ENCODE assay signal across 8 cellular contexts in the genomic region with DNA sequence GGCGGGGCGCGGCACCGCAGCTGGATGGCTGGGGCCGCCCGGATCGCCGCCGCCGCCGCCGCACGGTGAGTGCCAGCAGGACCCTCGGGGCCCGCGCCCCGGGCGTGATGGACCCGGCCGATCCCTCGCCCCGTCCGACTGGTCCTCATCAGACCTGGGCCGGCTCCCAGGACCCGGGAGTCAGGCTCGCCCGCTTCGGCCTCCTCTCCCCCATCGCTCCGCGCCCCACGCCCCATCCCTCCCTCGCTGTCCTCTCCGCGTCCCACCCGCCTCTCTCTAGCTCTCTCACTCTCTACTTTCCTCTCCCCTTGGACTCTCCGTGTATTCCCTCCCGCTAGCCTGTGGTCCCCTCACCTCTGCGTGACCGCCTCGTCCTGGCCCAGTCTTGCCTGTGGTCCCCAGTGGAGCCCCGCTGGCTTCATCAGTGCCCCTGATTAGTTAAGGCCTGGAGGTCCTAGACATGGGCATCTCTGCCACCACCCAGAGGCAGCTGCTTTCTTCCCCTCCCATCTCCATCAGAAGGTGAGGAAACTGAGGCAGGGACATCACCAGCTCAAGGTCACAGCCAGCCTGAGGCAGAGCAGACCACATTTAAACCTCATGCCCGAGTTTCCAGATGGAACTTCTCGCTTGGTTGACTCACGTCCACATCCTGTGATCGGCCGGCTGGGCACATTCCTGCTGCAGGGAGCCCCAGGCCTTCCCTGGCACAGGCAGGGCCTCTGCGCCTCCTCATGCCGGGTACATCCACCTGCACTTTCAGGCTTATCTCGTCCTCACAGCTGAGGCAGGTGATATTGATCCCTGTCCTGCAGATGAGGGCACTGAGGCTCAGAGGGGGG. TPM values are rescaled to one million over a fixed set of nuclear protein-coding genes. Genes with fewer than 3 reads are reported as not detected.
DNase-seq lines count a peak whose midpoint lies in the region; ATAC-seq and TF ChIP-seq lines count a peak whose summit lies in the region.

No MANE protein-coding gene starts in this region.

- TF ChIP-seq CTCF in left ventricle myocardium inferior (IDR thresholded peaks at IDR 0.05; ENCODE audit: borderline replicate concordance): no peak

- H3K27me3 ChIP-seq in left ventricle myocardium inferior (ENCODE audit: low read depth): no peaks in the 10 kb centered on the region

- H3K27ac ChIP-seq in adipose tissue (ENCODE audit: low read depth, low read length) (peak overlapping the region; percentile 84), left ventricle myocardium inferior (replicated peaks) (peak overlapping the region; percentile 99)

- intact Hi-C loops in left ventricle myocardium inferior (cut with micrococcal nuclease): no loop called here

- no peaks in the 10 kb centered on the region for H3K9me3 ChIP-seq in left ventricle myocardium inferior (replicated peaks)

- no peak for ATAC-seq in HG02588 (IDR thresholded peaks at IDR 0.05; ENCODE audit: unreplicated experiment)

- DNase-seq in HT1080 (ENCODE audit: low read depth) (peak; percentile 79), left ventricle myocardium inferior (no peak), retina (peak; percentile 56), NCI-H1092 (lab: John Stamatoyannopoulos, UW) (no peak), KG1 (lab: John Stamatoyannopoulos, UW) (no peak)

- peaks cover 35% of the 10 kb centered on the region for H3K36me3 ChIP-seq in left ventricle myocardium inferior

- peaks cover 54% of the 10 kb centered on the region for H3K4me1 ChIP-seq in left ventricle myocardium inferior

- H3K4me3 ChIP-seq in GM08714 (ENCODE audit: low read length): peak overlapping the region; percentile 79
- H3K4me3 ChIP-seq in left ventricle myocardium inferior: peak overlapping the region; percentile 87

- WGBS in adipose tissue, 3 donors: 1 to 7% (median 6%) methylated on average over 24 to 46 of the region's 50 CpGs

RNA-seq across cellular contexts. Expression of gene SLC39A13, which starts 0.4 kb away (rescaled TPM):
- total RNA-seq in HT1080 (2014; rRNA removed; shearing (Covaris generic)): 51.9 and 69.9 TPM in 2 replicates
- polyA plus RNA-seq in HT1080 (2015; cell fraction: cytosol; rRNA removed): 59.7 and 59.9 TPM in 2 replicates
- polyA plus RNA-seq in HT1080 (2015; cell fraction: nucleus; rRNA removed): 176 and 192 TPM in 2 replicates
- 10 to 100 TPM; 36.4 to 42.0 (median 39.9) TPM for polyA plus RNA-seq in adipose tissue
- 36.5 TPM for total RNA-seq in left ventricle myocardium inferior

RNA-seq across cellular contexts. Expression of gene PSMC3, which starts 17.4 kb away (rescaled TPM):
- 222 and 245 TPM in 2 replicates for total RNA-seq in HT1080 (2014; rRNA removed; shearing (Covaris generic))
- 153 and 176 TPM in 2 replicates for polyA plus RNA-seq in HT1080 (2015; cell fraction: cytosol; rRNA removed)
- 175 and 182 TPM in 2 replicates for polyA plus RNA-seq in HT1080 (2015; cell fraction: nucleus; rRNA removed)
- polyA plus RNA-seq in adipose tissue: 100 to 1,000 TPM in 2 of 3 donors, 10 to 100 TPM in 1; 76.2 to 157 (median 134) TPM
- 146 TPM for total RNA-seq in left ventricle myocardium inferior

RNA-seq across cellular contexts. Expression of gene SPI1, which starts 30.5 kb away (rescaled TPM):
- not detected in 2 replicates for total RNA-seq in HT1080 (2014; rRNA removed; shearing (Covaris generic))
- not detected in 2 replicates for polyA plus RNA-seq in HT1080 (2015; cell fraction: cytosol; rRNA removed)
- polyA plus RNA-seq in HT1080 (2015; cell fraction: nucleus; rRNA removed): not detected in 2 replicates
- polyA plus RNA-seq in adipose tissue: 10 to 100 TPM in 2 of 3 donors, 1 to 10 TPM in 1; 4.9 to 69.3 (median 49.3) TPM
- total RNA-seq in left ventricle myocardium inferior: 8.3 TPM

RNA-seq across cellular contexts. Expression of gene RAPSN, which starts 40.1 kb away (rescaled TPM):
- not detected in 2 replicates for total RNA-seq in HT1080 (2014; rRNA removed; shearing (Covaris generic))
- polyA plus RNA-seq in HT1080 (2015; cell fraction: cytosol; rRNA removed): not detected in 2 replicates
- polyA plus RNA-seq in HT1080 (2015; cell fraction: nucleus; rRNA removed): 0.31 TPM in 1 of 2 replicates, not detected in the other
- under 1 TPM in 2 of 3 donors, not detected in 1; 0.21 to 0.59 TPM for polyA plus RNA-seq in adipose tissue
- total RNA-seq in left ventricle myocardium inferior: 2.2 TPM

RNA-seq across cellular contexts. Expression of gene MYBPC3, which starts 56.3 kb away (rescaled TPM):
- not detected in 2 replicates for total RNA-seq in HT1080 (2014; rRNA removed; shearing (Covaris generic))
- not detected in 2 replicates for polyA plus RNA-seq in HT1080 (2015; cell fraction: cytosol; rRNA removed)
- polyA plus RNA-seq in HT1080 (2015; cell fraction: nucleus; rRNA removed): not detected in 2 replicates
- polyA plus RNA-seq in adipose tissue: 1 to 10 TPM in 1 of 3 donors, under 1 TPM in 2; 0.07 to 3.1 (median 0.68) TPM
- 2,538 TPM for total RNA-seq in left ventricle myocardium inferior

Comparison
In these comparisons a context has a peak if more than half of its experiments do, and no peak if none do; other contexts are left out.
1. DNase-seq: peak in HT1080 (single experiment) and retina (single experiment); none in left ventricle myocardium inferior (single experiment), NCI-H1092 (single experiment) and KG1 (single experiment).